24 cellular contexts compared by ENCODE assay signal in the genomic region with DNA sequence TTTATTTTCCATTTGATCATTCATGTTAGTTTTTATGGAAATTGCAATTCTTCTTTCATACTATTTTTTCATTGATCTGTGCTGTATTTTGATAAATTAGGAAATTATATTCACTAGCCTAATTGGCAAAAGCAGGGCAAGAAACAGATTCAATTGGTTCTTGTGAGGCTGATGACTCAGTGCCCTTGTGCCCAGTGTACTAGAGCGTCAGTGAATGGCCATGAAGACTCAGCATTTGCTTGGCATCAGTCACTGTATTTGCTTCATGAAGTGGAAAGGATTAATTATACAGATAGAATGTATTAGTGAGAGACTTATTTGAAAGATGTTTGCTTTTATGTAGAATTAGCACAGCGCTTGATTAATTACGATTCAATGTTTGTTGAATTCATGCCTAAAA.
"Had no signal": no experiment of that assay in that cellular context is flagged by ENCODE, and none has a peak within 500 bp of the region (broad histone marks: within the 10 kb centered on the region; RNA-seq: fewer than 3 reads in every experiment).

No MANE protein-coding gene starts in this region.

- FAIRE-seq: astrocyte, pancreas had no signal

- ATAC-seq: activated CD4-positive, alpha-beta T cell treated with anti-CD3 and anti-CD28 coated beads for 36 hours; activated naive CD4-positive, alpha-beta T cell treated with anti-CD3 and anti-CD28 coated beads, Interleukin-2, amount 50 U/mL, for 72 hours; activated T-helper 17 cell treated with anti-CD3 and anti-CD28 coated beads, Interleukin-2, amount 50 U/mL, for 72 hours; left ventricle myocardium superior; pancreas; psoas muscle; right lobe of liver; upper lobe of right lung had no signal

- DNase-seq: activated B cell treated with CpG ODN at 0.5 μM for 24 hours; activated CD4-positive, alpha-beta T cell treated with anti-CD3 and anti-CD28 coated beads for 36 hours; activated CD4-positive, alpha-beta T cell treated with anti-CD3 and anti-CD28 coated beads, Interleukin-2, amount 50 U/mL, for 4 hours; activated CD8-positive, alpha-beta memory T cell treated with anti-CD3 and anti-CD28 coated beads for 24 hours; activated CD8-positive, alpha-beta memory T cell treated with anti-CD3 and anti-CD28 coated beads, Interleukin-2, amount 50 U/mL, for 4 hours; activated T-cell treated with anti-CD3 and anti-CD28 coated beads, Interleukin-2, amount 50 U/mL, for 24 hours; cerebellar nuclear complex; endodermal cell; erythroblast; foreskin melanocyte; immature natural killer cell; left ventricle myocardium superior; pancreas; psoas muscle; right lobe of liver; stimulated activated CD4-positive, alpha-beta T cell treated with anti-CD3 and anti-CD28 coated beads, Interleukin-1b, Interleukin-23, amount 100 ng/mL, for 48 hours; T-helper 9 cell; thyroid gland; upper lobe of right lung had no signal

- H3K4me3 ChIP-seq: coronary artery, pancreas, psoas muscle, right lobe of liver, skin epidermis, thyroid gland, upper lobe of right lung had no signal
